Comparison of ENCODE assay signal across 18 cellular contexts in the genomic region with DNA sequence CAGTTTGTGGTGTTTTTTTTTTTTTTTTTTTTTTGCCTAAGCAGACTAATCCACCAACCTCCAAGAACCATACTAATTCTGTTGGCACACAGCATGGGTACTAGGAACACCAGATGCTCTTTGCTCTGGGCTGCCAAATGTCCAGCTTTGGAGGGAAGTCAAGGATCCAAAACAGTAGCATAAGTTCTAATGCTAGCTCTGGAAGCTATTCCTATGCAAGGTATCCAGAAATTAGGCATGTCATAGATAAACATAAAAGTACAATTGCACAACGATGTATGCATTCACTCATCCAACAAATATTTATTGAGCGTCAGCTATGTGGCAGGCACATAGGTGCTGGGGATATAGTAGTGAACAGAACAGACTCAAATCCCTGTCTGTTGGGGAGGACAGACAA.
DNase-seq lines count a peak whose midpoint lies in the region; ATAC-seq and TF ChIP-seq lines count a peak whose summit lies in the region.
"Had no signal": no experiment of that assay in that cellular context is flagged by ENCODE, and none has a peak within 500 bp of the region (broad histone marks: within the 10 kb centered on the region; RNA-seq: fewer than 3 reads in every experiment).

No MANE protein-coding gene starts in this region.

- peak overlapping the region in 2 of 6 donors; percentile 1 to 78 for H3K27ac Mint-ChIP-seq in immature natural killer cell
- H3K27ac Mint-ChIP-seq: B cell, GM23338 had no signal

- no peaks in the 10 kb centered on the region for H3K9me3 Mint-ChIP-seq in immature natural killer cell

- no peaks in the 10 kb centered on the region for H3K36me3 ChIP-seq in WERI-Rb-1
- H3K36me3 ChIP-seq: gastrocnemius medialis, neural progenitor cell, sigmoid colon, upper lobe of right lung had no signal

- H3K36me3 Mint-ChIP-seq in immature natural killer cell, result no peaks in the 10 kb centered on the region
- H3K36me3 Mint-ChIP-seq: neural progenitor cell had no signal

- peak; percentile 70 for ATAC-seq in left lobe of liver
- ATAC-seq: activated CD8-positive, alpha-beta T cell treated with anti-CD3 and anti-CD28 coated beads, Interleukin-2, amount 10 ng/mL, durations not matched to agents 7 days and 5 days; gastrocnemius medialis; GM23338 had no signal

- TF ChIP-seq CTCF in AG10803 (conservative IDR thresholded peaks at IDR 0.05; ENCODE audit: low read length) (no peak), WERI-Rb-1 (IDR thresholded peaks at IDR 0.05; ENCODE audit: low read depth, low read length) (no peak)

- H3K4me3 Mint-ChIP-seq in immature natural killer cell, result no peak overlapping the region
- H3K4me3 Mint-ChIP-seq: activated CD8-positive, alpha-beta T cell treated with anti-CD3 and anti-CD28 coated beads, Interleukin-2, amount 10 ng/mL, durations not matched to agents 7 days and 5 days; B cell; GM23338; neural progenitor cell had no signal

- in situ Hi-C loops in ACHN (cut with HindIII; ENCODE audit: low pct_ligation_motif_present, low pct_unique_long_range_greater_than_20kb, low sequenced_read_pairs), result no loop called here

- H3K9me3 ChIP-seq in WERI-Rb-1 (ENCODE audit: severe bottlenecking), result no peaks in the 10 kb centered on the region
- H3K9me3 ChIP-seq: gastrocnemius medialis, sigmoid colon, upper lobe of right lung had no signal

- no peak overlapping the region for H3K4me3 ChIP-seq in AG10803 (ENCODE audit: low read length)
- no peak overlapping the region for H3K4me3 ChIP-seq in WERI-Rb-1 (ENCODE audit: low read depth, low read length)
- H3K4me3 ChIP-seq: gastrocnemius medialis, GM23338, neural progenitor cell, sigmoid colon, upper lobe of right lung had no signal

- DNase-seq in AG10803 (ENCODE audit: low read depth), result peak; percentile 84
- DNase-seq in NCI-H1694 (lab: John Stamatoyannopoulos, UW), result peak; percentile 46
- peak; percentile 97 for DNase-seq in cerebellar cortex (ENCODE audit: low spot score)
- DNase-seq in left lobe of liver (ENCODE audit: low spot score), result peak; percentile 74
- no peak for DNase-seq in WERI-Rb-1
- DNase-seq in ACHN, result no peak
- DNase-seq in NCI-H2107 (lab: John Stamatoyannopoulos, UW), result no peak
- no peak for DNase-seq in immature natural killer cell
- DNase-seq: gastrocnemius medialis, mesendoderm, NCI-H1436 treated with DMSO at 0.1 percent for 48 hours, NCI-H526 treated with DMSO at 0.1 percent for 48 hours, sigmoid colon, upper lobe of right lung had no signal

- no peaks in the 10 kb centered on the region for H3K27me3 ChIP-seq in WERI-Rb-1 (ENCODE audit: insufficient read depth, low read depth, severe bottlenecking)
- H3K27me3 ChIP-seq: gastrocnemius medialis, neural progenitor cell, sigmoid colon, upper lobe of right lung had no signal

- peaks cover 0 to 3% (median 3%) of the 10 kb centered on the region in 3 donors for H3K27me3 Mint-ChIP-seq in immature natural killer cell (ENCODE audit: low read depth in 3 of 3)
- H3K27me3 Mint-ChIP-seq: B cell had no signal

- H3K27ac ChIP-seq in WERI-Rb-1, result no peak overlapping the region
- H3K27ac ChIP-seq: gastrocnemius medialis, neural progenitor cell, sigmoid colon, upper lobe of right lung had no signal

- H3K4me1 Mint-ChIP-seq in immature natural killer cell, result peaks cover 13 to 35% of the 10 kb centered on the region in 2 donors
- H3K4me1 Mint-ChIP-seq: GM23338, neural progenitor cell had no signal

Comparison
In these comparisons a context has a peak if more than half of its experiments do, and no peak if none do; other contexts are left out.
1. DNase-seq: peak in AG10803 (single experiment), NCI-H1694 (single experiment), cerebellar cortex (single experiment) and left lobe of liver (single experiment); none in WERI-Rb-1 (single experiment), ACHN (single experiment), NCI-H2107 (single experiment) and immature natural killer cell (0 of 3).